ENCODE assay signal across 21 cellular contexts in the genomic region with DNA sequence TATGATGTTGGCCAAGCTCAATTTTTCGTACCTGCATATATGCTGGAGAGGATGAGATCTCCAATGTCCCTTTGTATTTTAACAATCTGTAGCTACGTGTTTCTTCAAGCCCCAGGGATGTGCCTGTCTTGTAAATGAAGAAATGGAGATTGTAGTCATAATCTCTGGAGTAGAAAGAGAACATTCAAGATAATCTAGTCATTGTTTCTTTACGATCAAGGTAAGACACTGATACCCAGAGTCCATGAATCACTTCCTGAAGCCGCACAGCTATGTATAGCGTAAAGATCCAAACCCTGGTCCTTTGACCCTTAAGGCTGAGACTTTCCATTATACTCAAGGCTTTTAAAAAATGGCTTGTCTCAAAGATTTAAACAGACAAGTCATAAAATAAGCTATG.
"Had no signal": no experiment of that assay in that cellular context is flagged by ENCODE, and none has a peak within 500 bp of the region (broad histone marks: within the 10 kb centered on the region; RNA-seq: fewer than 3 reads in every experiment).

No MANE protein-coding gene starts in this region.

- H3K27ac ChIP-seq: SJSA1, SK-N-MC had no signal

- FAIRE-seq: HepG2 had no signal

- H3K9me3 ChIP-seq: SJSA1 had no signal

- ATAC-seq: HepG2, Panc1 had no signal

- H3K4me1 ChIP-seq: SJSA1 had no signal

- DNase-seq: IMR-90, Karpas-422, KG1, MM.1S, NCI-H1092 treated with DMSO at 0.1 percent for 48 hours, NCI-H1436, NCI-H187, NCI-H2029, NCI-H2081 treated with DMSO at 0.1 percent for 48 hours, NCI-H2171, NCI-H226, NCI-H446, NCI-H510A, NCI-H524 treated with DMSO at 0.1 percent for 48 hours, NCI-H774, Right ventricle myocardium superior, SIG-M5 had no signal

- H3K27me3 ChIP-seq: SJSA1 had no signal

- H3K4me3 ChIP-seq: SJSA1, SK-N-MC had no signal

- H3K36me3 ChIP-seq: SJSA1 had no signal
